In genomic region chr5:115778417-115778816, GRCh38 we compare ENCODE assay signal across 25 cellular contexts. TPM values are rescaled to one million over a fixed set of nuclear protein-coding genes. Genes with fewer than 3 reads are reported as not detected.
"Had no signal": no experiment of that assay in that cellular context is flagged by ENCODE, and none has a peak within 500 bp of the region (broad histone marks: within the 10 kb centered on the region; RNA-seq: fewer than 3 reads in every experiment).

No MANE protein-coding gene starts in this region.

- H3K36me3 Mint-ChIP-seq: activated naive CD8-positive, alpha-beta T cell treated with anti-CD3 and anti-CD28 coated beads, Interleukin-2, amount 10 ng/mL, durations not matched to agents 7 days and 5 days; brain; natural killer cell treated with Interleukin-12 subunit alpha and Interleukin-12 subunit beta and Interleukin-15 and Interleukin-18, amount 100 ng/mL, for 72 hours; stimulated activated memory B cell treated with anti-CD40 and anti-IgM and Interleukin-4, amounts not matched to agents 10 μg/mL and 1 μg/mL and 100 μg/mL, for 72 hours had no signal

- H3K27me3 ChIP-seq: colonic mucosa, dorsolateral prefrontal cortex, esophagus squamous epithelium, testis, vagina had no signal

- H3K27ac Mint-ChIP-seq: activated CD4-positive, alpha-beta memory T cell treated with anti-CD3 and anti-CD28 coated beads, Interleukin-2, amount 10 ng/mL, durations not matched to agents 7 days and 5 days; activated CD4-positive, alpha-beta T cell treated with anti-CD3 and anti-CD28 coated beads, Interleukin-2, amount 10 ng/mL, durations not matched to agents 24 days and 14 days; activated naive CD4-positive, alpha-beta T cell treated with anti-CD3 and anti-CD28 coated beads for 36 hours; activated naive CD8-positive, alpha-beta T cell treated with anti-CD3 and anti-CD28 coated beads, Interleukin-2, amount 10 ng/mL, durations not matched to agents 7 days and 5 days; activated T-cell treated with anti-CD3 and anti-CD28 coated beads, Interleukin-2, amount 50 U/mL, for 72 hours; brain; effector memory CD8-positive, alpha-beta T cell; natural killer cell treated with Interleukin-12 subunit alpha and Interleukin-12 subunit beta and Interleukin-15 and Interleukin-18, amount 100 ng/mL, for 72 hours; stimulated activated memory B cell treated with anti-CD40 and anti-IgM and Interleukin-4, amounts not matched to agents 10 μg/mL and 1 μg/mL and 100 μg/mL, for 72 hours had no signal

- H3K36me3 ChIP-seq: colonic mucosa, esophagus squamous epithelium, prostate gland, vagina had no signal

- H3K4me1 Mint-ChIP-seq: activated CD4-positive, alpha-beta memory T cell treated with anti-CD3 and anti-CD28 coated beads, Interleukin-2, amount 10 ng/mL, durations not matched to agents 7 days and 5 days; activated CD4-positive, alpha-beta T cell treated with anti-CD3 and anti-CD28 coated beads, Interleukin-2, amount 10 ng/mL, durations not matched to agents 24 days and 14 days; activated naive CD8-positive, alpha-beta T cell treated with anti-CD3 and anti-CD28 coated beads, Interleukin-2, amount 10 ng/mL, durations not matched to agents 7 days and 5 days had no signal

- H3K27ac ChIP-seq: colonic mucosa, dorsolateral prefrontal cortex, esophagus squamous epithelium, prostate gland, skin epidermis, testis, vagina, VCaP had no signal

- H3K4me1 ChIP-seq: colonic mucosa, esophagus squamous epithelium, prostate gland, testis, vagina had no signal

- H3K4me3 ChIP-seq: colonic mucosa, dorsolateral prefrontal cortex, esophagus squamous epithelium, prostate gland, skin epidermis, testis, vagina had no signal

- H3K4me3 Mint-ChIP-seq: activated CD4-positive, alpha-beta memory T cell treated with anti-CD3 and anti-CD28 coated beads, Interleukin-2, amount 10 ng/mL, durations not matched to agents 7 days and 5 days; activated CD4-positive, alpha-beta T cell treated with anti-CD3 and anti-CD28 coated beads, Interleukin-2, amount 10 ng/mL, durations not matched to agents 24 days and 14 days; activated naive CD4-positive, alpha-beta T cell treated with anti-CD3 and anti-CD28 coated beads for 36 hours; activated naive CD8-positive, alpha-beta T cell treated with anti-CD3 and anti-CD28 coated beads, Interleukin-2, amount 10 ng/mL, durations not matched to agents 7 days and 5 days; activated T-cell treated with anti-CD3 and anti-CD28 coated beads, Interleukin-2, amount 50 U/mL, for 72 hours; brain; effector memory CD8-positive, alpha-beta T cell; natural killer cell treated with Interleukin-12 subunit alpha and Interleukin-12 subunit beta and Interleukin-15 and Interleukin-18, amount 100 ng/mL, for 72 hours; stimulated activated memory B cell treated with anti-CD40 and anti-IgM and Interleukin-4, amounts not matched to agents 10 μg/mL and 1 μg/mL and 100 μg/mL, for 72 hours had no signal

- H3K27me3 Mint-ChIP-seq: brain had no signal

- H3K9me3 ChIP-seq: colonic mucosa, esophagus squamous epithelium, prostate gland, testis, vagina had no signal

- H3K9me3 Mint-ChIP-seq: activated CD4-positive, alpha-beta memory T cell treated with anti-CD3 and anti-CD28 coated beads, Interleukin-2, amount 10 ng/mL, durations not matched to agents 7 days and 5 days; activated CD4-positive, alpha-beta T cell treated with anti-CD3 and anti-CD28 coated beads, Interleukin-2, amount 10 ng/mL, durations not matched to agents 24 days and 14 days; activated naive CD4-positive, alpha-beta T cell treated with anti-CD3 and anti-CD28 coated beads for 36 hours; activated naive CD8-positive, alpha-beta T cell treated with anti-CD3 and anti-CD28 coated beads, Interleukin-2, amount 10 ng/mL, durations not matched to agents 7 days and 5 days; activated T-cell treated with anti-CD3 and anti-CD28 coated beads, Interleukin-2, amount 50 U/mL, for 72 hours; brain; effector memory CD8-positive, alpha-beta T cell; natural killer cell treated with Interleukin-12 subunit alpha and Interleukin-12 subunit beta and Interleukin-15 and Interleukin-18, amount 100 ng/mL, for 72 hours; stimulated activated memory B cell treated with anti-CD40 and anti-IgM and Interleukin-4, amounts not matched to agents 10 μg/mL and 1 μg/mL and 100 μg/mL, for 72 hours had no signal

- ATAC-seq: activated CD4-positive, CD25-positive, alpha-beta regulatory T cell treated with anti-CD3 and anti-CD28 coated beads, Interleukin-2, amount 50 U/mL, for 24 hours; activated T-cell treated with anti-CD3 and anti-CD28 coated beads, Interleukin-2, amount 50 U/mL, for 72 hours; effector memory CD8-positive, alpha-beta T cell; left lobe of liver; natural killer cell treated with Interleukin-12 subunit alpha and Interleukin-12 subunit beta and Interleukin-15 and Interleukin-18, amount 100 ng/mL, for 72 hours; stimulated activated memory B cell treated with anti-CD40 and anti-IgM and Interleukin-4, amounts not matched to agents 10 μg/mL and 1 μg/mL and 100 μg/mL, for 72 hours had no signal

- DNase-seq: activated CD4-positive, alpha-beta memory T cell treated with anti-CD3 and anti-CD28 coated beads, Interleukin-2, amount 10 ng/mL, durations not matched to agents 7 days and 5 days; activated CD4-positive, alpha-beta T cell treated with anti-CD3 and anti-CD28 coated beads, Interleukin-2, amount 10 ng/mL, durations not matched to agents 24 days and 14 days; activated effector memory CD4-positive, alpha-beta T cell treated with Interleukin-2 at 50 U/mL for 16 hours; activated naive CD4-positive, alpha-beta T cell treated with anti-CD3 and anti-CD28 coated beads for 36 hours; activated naive CD8-positive, alpha-beta T cell treated with anti-CD3 and anti-CD28 coated beads, Interleukin-2, amount 10 ng/mL, durations not matched to agents 7 days and 5 days; activated T-cell treated with anti-CD3 and anti-CD28 coated beads, Interleukin-2, amount 50 U/mL, for 72 hours; central memory CD4-positive, alpha-beta T cell; colonic mucosa; dorsolateral prefrontal cortex; effector memory CD8-positive, alpha-beta T cell; esophagus squamous epithelium; mammary epithelial cell; midbrain; stimulated activated CD4-positive, alpha-beta T cell treated with anti-CD3 and anti-CD28 coated beads, Interleukin-2, amount 100 ng/mL, for 24 hours; T-helper 2 cell; testis had no signal

RNA-seq across cellular contexts. Expression of gene CDO1, which starts 38.0 kb away (rescaled TPM):
- total RNA-seq: natural killer cell treated with Interleukin-12 subunit alpha and Interleukin-12 subunit beta and Interleukin-15 and Interleukin-18, amount 100 ng/mL, for 72 hours had no signal
- polyA plus RNA-seq: mammary epithelial cell had no signal
